Comparison of ENCODE assay signal across 1 cellular context in the genomic region with DNA sequence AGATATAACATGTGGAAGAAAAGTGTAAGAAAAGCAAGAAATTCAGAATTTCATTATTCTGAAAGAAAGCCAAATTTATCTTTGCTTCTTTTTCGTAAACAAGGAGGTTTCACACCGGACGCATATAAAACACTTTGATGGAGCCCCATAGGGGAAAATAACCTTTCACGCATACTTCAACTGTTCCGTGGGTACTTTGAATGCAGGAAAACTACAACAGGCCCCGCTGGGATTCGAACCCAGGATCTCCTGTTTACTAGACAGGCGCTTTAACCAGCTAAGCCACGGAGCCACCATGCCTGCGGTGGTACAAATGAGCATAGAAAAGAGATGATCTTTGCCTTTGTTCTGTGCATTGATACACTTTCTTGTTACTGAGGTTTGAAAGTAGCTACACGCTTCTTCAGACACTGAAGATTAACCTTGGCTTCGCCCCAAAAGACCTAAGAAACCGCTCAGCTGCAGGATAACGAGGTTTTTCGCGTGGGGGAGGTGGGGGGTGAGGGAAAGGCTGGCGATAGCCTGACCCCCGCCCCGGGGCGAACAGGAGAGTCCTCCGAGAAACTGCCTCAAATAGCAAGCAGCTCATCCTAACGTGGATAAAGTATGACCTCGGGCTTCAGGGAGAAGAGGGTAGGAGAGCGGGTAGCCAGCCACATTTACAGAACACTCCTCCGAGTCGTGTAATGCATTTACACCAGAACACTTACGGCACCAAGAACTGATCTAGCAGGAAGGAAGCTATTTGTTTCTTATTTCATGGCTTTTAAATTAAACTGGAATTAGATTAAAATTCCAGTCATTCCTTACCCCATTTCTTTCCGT.
TF ChIP-seq lines count a peak whose summit lies in the region.

No MANE protein-coding gene starts in this region.

TF ChIP-seq in HepG2, 621 proteins besides CTCF, POLR2A, EP300 and RAD21 (continued from another document and continues in another):
- TF ChIP-seq BRCA1 (CRISPR knock-in tag; IDR thresholded peaks at IDR 0.05), result peak; percentile 22; the same call in 1 of the 2 replicates
- peak; percentile 96 for TF ChIP-seq ZSCAN30 (CRISPR knock-in tag; IDR thresholded peaks at IDR 0.05)
- peak; percentile 56; the same call in 1 of the 2 replicates for TF ChIP-seq ZNF441 (CRISPR knock-in tag; IDR thresholded peaks at IDR 0.05; ENCODE audit: borderline replicate concordance)
- peak; percentile 90 for TF ChIP-seq ZNF614 (CRISPR knock-in tag; IDR thresholded peaks at IDR 0.05; ENCODE audit: borderline replicate concordance)
- no peak for TF ChIP-seq POLR2AphosphoS5 (IDR thresholded peaks at IDR 0.05; ENCODE audit: low read depth, low read length)
- TF ChIP-seq, protein P1, sequence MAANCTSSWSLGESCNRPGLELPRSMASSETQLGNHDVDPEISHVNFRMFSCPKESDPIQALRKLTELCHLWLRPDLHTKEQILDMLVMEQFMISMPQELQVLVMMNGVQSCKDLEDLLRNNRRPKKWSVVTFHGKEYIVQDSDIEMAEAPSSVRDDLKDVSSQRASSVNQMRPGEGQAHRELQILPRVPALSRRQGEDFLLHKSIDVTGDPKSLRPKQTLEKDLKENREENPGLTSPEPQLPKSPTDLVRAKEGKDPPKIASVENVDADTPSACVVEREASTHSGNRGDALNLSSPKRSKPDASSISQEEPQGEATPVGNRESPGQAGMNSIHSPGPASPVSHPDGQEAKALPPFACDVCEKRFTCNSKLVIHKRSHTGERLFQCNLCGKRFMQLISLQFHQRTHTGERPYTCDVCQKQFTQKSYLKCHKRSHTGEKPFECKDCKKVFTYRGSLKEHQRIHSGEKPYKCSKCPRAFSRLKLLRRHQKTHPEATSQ (CRISPR knock-in tag; IDR thresholded peaks at IDR 0.05; ENCODE audit: borderline replicate concordance), result peak; percentile 88; the same call in 1 of the 2 replicates
- no peak for TF ChIP-seq ZNF296 (CRISPR knock-in tag; conservative IDR thresholded peaks at IDR 0.05)
- TF ChIP-seq NPAS2 (CRISPR knock-in tag; IDR thresholded peaks at IDR 0.05; ENCODE audit: borderline replicate concordance), result no peak
- TF ChIP-seq NCOA5 (CRISPR knock-in tag; IDR thresholded peaks at IDR 0.05), result no peak
- TF ChIP-seq SOX13 (IDR thresholded peaks at IDR 0.05), result peak; percentile 65
- peak in 1 of 2 experiments; percentile 48; a peak in 1 of 4 replicates for TF ChIP-seq SOX13 (CRISPR knock-in tag; conservative IDR thresholded peaks at IDR 0.05 in 1 of 2, IDR thresholded peaks at IDR 0.05 in 1 of 2)
- no peak for TF ChIP-seq ZNF207 (IDR thresholded peaks at IDR 0.05; ENCODE audit: borderline replicate concordance)
- TF ChIP-seq YEATS4 (CRISPR knock-in tag; IDR thresholded peaks at IDR 0.05; ENCODE audit: borderline replicate concordance), result no peak
- TF ChIP-seq KLF6 (CRISPR knock-in tag; IDR thresholded peaks at IDR 0.05), result peak; percentile 83; the same call in 1 of the 2 replicates
- no peak for TF ChIP-seq ZNF768 (CRISPR knock-in tag; IDR thresholded peaks at IDR 0.05)
- peak; percentile 92 for TF ChIP-seq ZKSCAN8 (CRISPR knock-in tag; IDR thresholded peaks at IDR 0.05; ENCODE audit: borderline replicate concordance)
- TF ChIP-seq, protein P2, sequence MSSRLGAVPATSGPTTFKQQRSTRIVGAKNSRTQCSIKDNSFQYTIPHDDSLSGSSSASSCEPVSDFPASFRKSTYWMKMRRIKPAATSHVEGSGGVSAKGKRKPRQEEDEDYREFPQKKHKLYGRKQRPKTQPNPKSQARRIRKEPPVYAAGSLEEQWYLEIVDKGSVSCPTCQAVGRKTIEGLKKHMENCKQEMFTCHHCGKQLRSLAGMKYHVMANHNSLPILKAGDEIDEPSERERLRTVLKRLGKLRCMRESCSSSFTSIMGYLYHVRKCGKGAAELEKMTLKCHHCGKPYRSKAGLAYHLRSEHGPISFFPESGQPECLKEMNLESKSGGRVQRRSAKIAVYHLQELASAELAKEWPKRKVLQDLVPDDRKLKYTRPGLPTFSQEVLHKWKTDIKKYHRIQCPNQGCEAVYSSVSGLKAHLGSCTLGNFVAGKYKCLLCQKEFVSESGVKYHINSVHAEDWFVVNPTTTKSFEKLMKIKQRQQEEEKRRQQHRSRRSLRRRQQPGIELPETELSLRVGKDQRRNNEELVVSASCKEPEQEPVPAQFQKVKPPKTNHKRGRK (CRISPR knock-in tag; IDR thresholded peaks at IDR 0.05), result no peak
- peak; percentile 65; the same call in 1 of the 2 replicates for TF ChIP-seq MYC (CRISPR knock-in tag; IDR thresholded peaks at IDR 0.05; ENCODE audit: borderline replicate concordance)
- TF ChIP-seq ASH2L (IDR thresholded peaks at IDR 0.05; ENCODE audit: insufficient read length, low read depth, low read length), result peak; percentile 97
- peak; percentile 63 for TF ChIP-seq ARNT2 (CRISPR knock-in tag; IDR thresholded peaks at IDR 0.05; ENCODE audit: low read depth)
- peak; percentile 84; the same call in 1 of the 2 replicates for TF ChIP-seq ZNF878 (CRISPR knock-in tag; IDR thresholded peaks at IDR 0.05)
- TF ChIP-seq RBM39 (IDR thresholded peaks at IDR 0.05; ENCODE audit: low read depth, low read length, poor library complexity, severe bottlenecking), result no peak
- TF ChIP-seq RNF2 (conservative IDR thresholded peaks at IDR 0.05; ENCODE audit: low read depth), result no peak
- TF ChIP-seq NR1H2 (CRISPR knock-in tag; IDR thresholded peaks at IDR 0.05; ENCODE audit: borderline replicate concordance, low read depth), result no peak
- no peak for TF ChIP-seq ARHGAP35 (CRISPR knock-in tag; IDR thresholded peaks at IDR 0.05; ENCODE audit: borderline replicate concordance)
- TF ChIP-seq, protein P3, sequence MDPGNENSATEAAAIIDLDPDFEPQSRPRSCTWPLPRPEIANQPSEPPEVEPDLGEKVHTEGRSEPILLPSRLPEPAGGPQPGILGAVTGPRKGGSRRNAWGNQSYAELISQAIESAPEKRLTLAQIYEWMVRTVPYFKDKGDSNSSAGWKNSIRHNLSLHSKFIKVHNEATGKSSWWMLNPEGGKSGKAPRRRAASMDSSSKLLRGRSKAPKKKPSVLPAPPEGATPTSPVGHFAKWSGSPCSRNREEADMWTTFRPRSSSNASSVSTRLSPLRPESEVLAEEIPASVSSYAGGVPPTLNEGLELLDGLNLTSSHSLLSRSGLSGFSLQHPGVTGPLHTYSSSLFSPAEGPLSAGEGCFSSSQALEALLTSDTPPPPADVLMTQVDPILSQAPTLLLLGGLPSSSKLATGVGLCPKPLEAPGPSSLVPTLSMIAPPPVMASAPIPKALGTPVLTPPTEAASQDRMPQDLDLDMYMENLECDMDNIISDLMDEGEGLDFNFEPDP (CRISPR knock-in tag; conservative IDR thresholded peaks at IDR 0.05), result no peak
- peak; percentile 93 for TF ChIP-seq ZFP90 (CRISPR knock-in tag; IDR thresholded peaks at IDR 0.05; ENCODE audit: borderline replicate concordance)
- no peak for TF ChIP-seq ZNF660 (CRISPR knock-in tag; IDR thresholded peaks at IDR 0.05; ENCODE audit: borderline replicate concordance, low read depth)
- no peak for TF ChIP-seq EHMT2 (IDR thresholded peaks at IDR 0.05; ENCODE audit: borderline replicate concordance, low read depth, low read length)
- TF ChIP-seq, protein P4, sequence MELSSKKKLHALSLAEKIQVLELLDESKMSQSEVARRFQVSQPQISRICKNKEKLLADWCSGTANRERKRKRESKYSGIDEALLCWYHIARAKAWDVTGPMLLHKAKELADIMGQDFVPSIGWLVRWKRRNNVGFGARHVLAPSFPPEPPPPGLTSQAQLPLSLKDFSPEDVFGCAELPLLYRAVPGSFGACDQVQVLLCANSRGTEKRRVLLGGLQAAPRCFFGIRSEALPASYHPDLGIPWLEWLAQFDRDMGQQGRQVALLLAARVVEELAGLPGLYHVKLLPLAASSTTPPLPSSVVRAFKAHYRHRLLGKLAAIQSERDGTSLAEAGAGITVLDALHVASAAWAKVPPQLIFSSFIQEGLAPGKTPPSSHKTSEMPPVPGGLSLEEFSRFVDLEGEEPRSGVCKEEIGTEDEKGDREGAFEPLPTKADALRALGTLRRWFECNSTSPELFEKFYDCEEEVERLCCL (CRISPR knock-in tag; IDR thresholded peaks at IDR 0.05; ENCODE audit: borderline replicate concordance), result peak; percentile 27; the same call in 1 of the 2 replicates
- TF ChIP-seq, protein P5, sequence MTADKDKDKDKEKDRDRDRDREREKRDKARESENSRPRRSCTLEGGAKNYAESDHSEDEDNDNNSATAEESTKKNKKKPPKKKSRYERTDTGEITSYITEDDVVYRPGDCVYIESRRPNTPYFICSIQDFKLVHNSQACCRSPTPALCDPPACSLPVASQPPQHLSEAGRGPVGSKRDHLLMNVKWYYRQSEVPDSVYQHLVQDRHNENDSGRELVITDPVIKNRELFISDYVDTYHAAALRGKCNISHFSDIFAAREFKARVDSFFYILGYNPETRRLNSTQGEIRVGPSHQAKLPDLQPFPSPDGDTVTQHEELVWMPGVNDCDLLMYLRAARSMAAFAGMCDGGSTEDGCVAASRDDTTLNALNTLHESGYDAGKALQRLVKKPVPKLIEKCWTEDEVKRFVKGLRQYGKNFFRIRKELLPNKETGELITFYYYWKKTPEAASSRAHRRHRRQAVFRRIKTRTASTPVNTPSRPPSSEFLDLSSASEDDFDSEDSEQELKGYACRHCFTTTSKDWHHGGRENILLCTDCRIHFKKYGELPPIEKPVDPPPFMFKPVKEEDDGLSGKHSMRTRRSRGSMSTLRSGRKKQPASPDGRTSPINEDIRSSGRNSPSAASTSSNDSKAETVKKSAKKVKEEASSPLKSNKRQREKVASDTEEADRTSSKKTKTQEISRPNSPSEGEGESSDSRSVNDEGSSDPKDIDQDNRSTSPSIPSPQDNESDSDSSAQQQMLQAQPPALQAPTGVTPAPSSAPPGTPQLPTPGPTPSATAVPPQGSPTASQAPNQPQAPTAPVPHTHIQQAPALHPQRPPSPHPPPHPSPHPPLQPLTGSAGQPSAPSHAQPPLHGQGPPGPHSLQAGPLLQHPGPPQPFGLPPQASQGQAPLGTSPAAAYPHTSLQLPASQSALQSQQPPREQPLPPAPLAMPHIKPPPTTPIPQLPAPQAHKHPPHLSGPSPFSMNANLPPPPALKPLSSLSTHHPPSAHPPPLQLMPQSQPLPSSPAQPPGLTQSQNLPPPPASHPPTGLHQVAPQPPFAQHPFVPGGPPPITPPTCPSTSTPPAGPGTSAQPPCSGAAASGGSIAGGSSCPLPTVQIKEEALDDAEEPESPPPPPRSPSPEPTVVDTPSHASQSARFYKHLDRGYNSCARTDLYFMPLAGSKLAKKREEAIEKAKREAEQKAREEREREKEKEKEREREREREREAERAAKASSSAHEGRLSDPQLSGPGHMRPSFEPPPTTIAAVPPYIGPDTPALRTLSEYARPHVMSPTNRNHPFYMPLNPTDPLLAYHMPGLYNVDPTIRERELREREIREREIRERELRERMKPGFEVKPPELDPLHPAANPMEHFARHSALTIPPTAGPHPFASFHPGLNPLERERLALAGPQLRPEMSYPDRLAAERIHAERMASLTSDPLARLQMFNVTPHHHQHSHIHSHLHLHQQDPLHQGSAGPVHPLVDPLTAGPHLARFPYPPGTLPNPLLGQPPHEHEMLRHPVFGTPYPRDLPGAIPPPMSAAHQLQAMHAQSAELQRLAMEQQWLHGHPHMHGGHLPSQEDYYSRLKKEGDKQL (CRISPR knock-in tag; IDR thresholded peaks at IDR 0.05; ENCODE audit: low read depth), result 0 out of 2 replicates have a peak, but pooled peaks have one; percentile 7
- TF ChIP-seq, protein P6, sequence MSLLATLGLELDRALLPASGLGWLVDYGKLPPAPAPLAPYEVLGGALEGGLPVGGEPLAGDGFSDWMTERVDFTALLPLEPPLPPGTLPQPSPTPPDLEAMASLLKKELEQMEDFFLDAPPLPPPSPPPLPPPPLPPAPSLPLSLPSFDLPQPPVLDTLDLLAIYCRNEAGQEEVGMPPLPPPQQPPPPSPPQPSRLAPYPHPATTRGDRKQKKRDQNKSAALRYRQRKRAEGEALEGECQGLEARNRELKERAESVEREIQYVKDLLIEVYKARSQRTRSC (CRISPR knock-in tag; IDR thresholded peaks at IDR 0.05; ENCODE audit: low read depth), result no peak
- peak; percentile 34; the same call in 1 of the 2 replicates for TF ChIP-seq TCF7 (IDR thresholded peaks at IDR 0.05; ENCODE audit: low read depth)
- no peak for TF ChIP-seq ZNF354B (CRISPR knock-in tag; IDR thresholded peaks at IDR 0.05)
- no peak for TF ChIP-seq SMARCE1 (IDR thresholded peaks at IDR 0.05; ENCODE audit: borderline replicate concordance)
- TF ChIP-seq RELA (CRISPR knock-in tag; IDR thresholded peaks at IDR 0.05), result peak; percentile 60; the same call in 1 of the 2 replicates
- TF ChIP-seq ZNF615 (CRISPR knock-in tag; IDR thresholded peaks at IDR 0.05; ENCODE audit: borderline replicate concordance), result peak; percentile 57; the same call in 1 of the 2 replicates
- TF ChIP-seq, protein P7, sequence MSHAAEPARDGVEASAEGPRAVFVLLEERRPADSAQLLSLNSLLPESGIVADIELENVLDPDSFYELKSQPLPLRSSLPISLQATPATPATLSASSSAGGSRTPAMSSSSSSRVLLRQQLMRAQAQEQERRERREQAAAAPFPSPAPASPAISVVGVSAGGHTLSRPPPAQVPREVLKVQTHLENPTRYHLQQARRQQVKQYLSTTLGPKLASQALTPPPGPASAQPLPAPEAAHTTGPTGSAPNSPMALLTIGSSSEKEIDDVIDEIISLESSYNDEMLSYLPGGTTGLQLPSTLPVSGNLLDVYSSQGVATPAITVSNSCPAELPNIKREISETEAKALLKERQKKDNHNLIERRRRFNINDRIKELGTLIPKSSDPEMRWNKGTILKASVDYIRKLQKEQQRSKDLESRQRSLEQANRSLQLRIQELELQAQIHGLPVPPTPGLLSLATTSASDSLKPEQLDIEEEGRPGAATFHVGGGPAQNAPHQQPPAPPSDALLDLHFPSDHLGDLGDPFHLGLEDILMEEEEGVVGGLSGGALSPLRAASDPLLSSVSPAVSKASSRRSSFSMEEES (CRISPR knock-in tag; IDR thresholded peaks at IDR 0.05), result no peak; the same call in 1 of the 2 replicates
- peak; percentile 23; the same call in 1 of the 2 replicates for TF ChIP-seq ELF1 (CRISPR knock-in tag; IDR thresholded peaks at IDR 0.05)
